ENCODE assay signal across 25 cellular contexts in genomic region chr18:58156516-58156915, GRCh38.
"Had no signal": no experiment of that assay in that cellular context is flagged by ENCODE, and none has a peak within 500 bp of the region (broad histone marks: within the 10 kb centered on the region; RNA-seq: fewer than 3 reads in every experiment).

No MANE protein-coding gene starts in this region.

- H3K4me3 Mint-ChIP-seq: activated B cell treated with CpG ODN at 0.5 μM for 24 hours; activated CD4-positive, alpha-beta T cell treated with anti-CD3 and anti-CD28 coated beads, Interleukin-2, amount 10 ng/mL, durations not matched to agents 24 days and 14 days; activated naive CD4-positive, alpha-beta T cell treated with anti-CD3 and anti-CD28 coated beads for 36 hours; activated naive CD8-positive, alpha-beta T cell; activated T-helper 17 cell treated with anti-CD3 and anti-CD28 coated beads, Interleukin-2, amount 50 U/mL, for 72 hours; brain; central memory CD8-positive, alpha-beta T cell; T-helper 17 cell had no signal

- H3K27ac Mint-ChIP-seq: activated B cell treated with CpG ODN at 0.5 μM for 24 hours; activated CD4-positive, alpha-beta T cell treated with anti-CD3 and anti-CD28 coated beads, Interleukin-2, amount 10 ng/mL, durations not matched to agents 24 days and 14 days; activated naive CD4-positive, alpha-beta T cell treated with anti-CD3 and anti-CD28 coated beads for 36 hours; activated naive CD8-positive, alpha-beta T cell; activated T-helper 17 cell treated with anti-CD3 and anti-CD28 coated beads, Interleukin-2, amount 50 U/mL, for 72 hours; T-helper 17 cell had no signal

- H3K4me2 ChIP-seq: PC-9 had no signal

- H3K4me3 ChIP-seq: PC-9 had no signal

- H3K9me3 Mint-ChIP-seq: activated B cell treated with CpG ODN at 0.5 μM for 24 hours; activated CD4-positive, alpha-beta T cell treated with anti-CD3 and anti-CD28 coated beads, Interleukin-2, amount 10 ng/mL, durations not matched to agents 24 days and 14 days; activated naive CD4-positive, alpha-beta T cell treated with anti-CD3 and anti-CD28 coated beads for 36 hours; activated T-helper 17 cell treated with anti-CD3 and anti-CD28 coated beads, Interleukin-2, amount 50 U/mL, for 72 hours; central memory CD8-positive, alpha-beta T cell had no signal

- H3K4me1 Mint-ChIP-seq: activated B cell treated with CpG ODN at 0.5 μM for 24 hours; activated T-helper 17 cell treated with anti-CD3 and anti-CD28 coated beads, Interleukin-2, amount 50 U/mL, for 72 hours; central memory CD8-positive, alpha-beta T cell had no signal

- H2AFZ ChIP-seq: PC-9 had no signal

- DNase-seq: activated B cell treated with CpG ODN at 0.5 μM for 24 hours; activated CD4-positive, alpha-beta T cell treated with anti-CD3 and anti-CD28 coated beads for 1 hour; activated CD4-positive, alpha-beta T cell treated with anti-CD3 and anti-CD28 coated beads, Interleukin-2, amount 10 ng/mL, durations not matched to agents 24 days and 14 days; activated CD4-positive, alpha-beta T cell treated with anti-CD3 and anti-CD28 coated beads, Interleukin-2, amount 50 U/mL, for 48 hours; activated gamma-delta T cell; activated naive CD4-positive, alpha-beta T cell treated with anti-CD3 and anti-CD28 coated beads for 36 hours; activated T-cell treated with anti-CD3 and anti-CD28 coated beads for 4 hours; activated T-cell treated with anti-CD3 and anti-CD28 coated beads, Interleukin-2, amount 50 U/mL, for 48 hours; amygdala; KG1; NCI-H1092; NCI-H1417; NCI-H1694 treated with DMSO at 0.1 percent for 48 hours; NCI-H2029 treated with DMSO at 0.1 percent for 48 hours; NCI-H345; NCI-H510A treated with DMSO at 0.1 percent for 48 hours; NCI-H69; PC-9; SIG-M5; T-helper 17 cell; T-helper 9 cell had no signal

- H3K36me3 Mint-ChIP-seq: activated naive CD8-positive, alpha-beta T cell had no signal

- ATAC-seq: activated T-helper 17 cell treated with anti-CD3 and anti-CD28 coated beads, Interleukin-2, amount 50 U/mL, for 72 hours; T-helper 17 cell had no signal

- H3K27me3 Mint-ChIP-seq: activated B cell treated with CpG ODN at 0.5 μM for 24 hours; activated CD4-positive, alpha-beta T cell treated with anti-CD3 and anti-CD28 coated beads, Interleukin-2, amount 10 ng/mL, durations not matched to agents 24 days and 14 days; activated naive CD8-positive, alpha-beta T cell; brain had no signal

- H3K27ac ChIP-seq: PC-9 had no signal
